In genomic region chr2:169676850-169677249, GRCh38 we compare ENCODE assay signal across 23 cellular contexts. TPM values are rescaled to one million over a fixed set of nuclear protein-coding genes. Genes with fewer than 3 reads are reported as not detected.
DNase-seq lines count a peak whose midpoint lies in the region; ATAC-seq, FAIRE-seq and TF ChIP-seq lines count a peak whose summit lies in the region.
"Had no signal": no experiment of that assay in that cellular context is flagged by ENCODE, and none has a peak within 500 bp of the region (broad histone marks: within the 10 kb centered on the region; RNA-seq: fewer than 3 reads in every experiment).

No MANE protein-coding gene starts in this region.

- CTCF ChIA-PET in K562 (lab: Yijun Ruan, JAX; ENCODE audit: low intra/inter-chr PET ratio): no interaction called here

- POLR2A ChIA-PET in K562 (lab: Yijun Ruan, JAX): interaction anchor here (0.8 to 1.1 kb wide), 2 partner anchors 9 to 14 kb away, joined by 3 to 8 read pairs; no protein-coding TSS in a partner anchor

- intact Hi-C loops in K562 (cut with micrococcal nuclease): no loop called here

- H3K9me2 ChIP-seq in GM23338 (ENCODE audit: insufficient read depth): no peaks in the 10 kb centered on the region
- no peaks in the 10 kb centered on the region for H3K9me2 ChIP-seq in Loucy (replicated peaks; ENCODE audit: low read depth, low read length)

- no peak for TF ChIP-seq CTCF in GM23338 (conservative IDR thresholded peaks at IDR 0.05; ENCODE audit: low read depth in 2 of 2)
- TF ChIP-seq CTCF in Loucy (conservative IDR thresholded peaks at IDR 0.05; ENCODE audit: low read length): no peak
- no peak for TF ChIP-seq CTCF in K562 (IDR thresholded peaks at IDR 0.05 in 2 of 3, conservative IDR thresholded peaks at IDR 0.05 in 1 of 3; ENCODE audit: insufficient read depth in 2 of 3, low read depth in 1 of 3, low read length in 3 of 3)
- no peak for TF ChIP-seq CTCF in neural progenitor cell (IDR thresholded peaks at IDR 0.05)
- TF ChIP-seq CTCF in brain microvascular endothelial cell (IDR thresholded peaks at IDR 0.05; ENCODE audit: low read depth, low read length, missing control alignments): no peak

- BruUV-seq in K562 (replicated peaks; lab: Mats Ljungman, UMichigan): no TSS peak

- H3K9ac ChIP-seq in Loucy (ENCODE audit: low read depth, low read length, poor library complexity, severe bottlenecking) (no peak overlapping the region), K562 (ENCODE audit: insufficient read depth in 1 of 2, low read depth in 2 of 2, low read length in 2 of 2) (no peak overlapping the region), neural progenitor cell (no peak overlapping the region)

- H3K4me3 ChIP-seq in GM23338: no peak overlapping the region
- H3K4me3 ChIP-seq in Loucy (ENCODE audit: low read length, poor library complexity, severe bottlenecking): no peak overlapping the region
- H3K4me3 ChIP-seq in K562: no peak overlapping the region
- no peak overlapping the region for H3K4me3 ChIP-seq in neural progenitor cell
- H3K4me3 ChIP-seq in brain microvascular endothelial cell (ENCODE audit: low read depth, low read length): no peak overlapping the region
- H3K4me3 ChIP-seq: A549 had no signal

- H3K9me3 ChIP-seq in Loucy (ENCODE audit: insufficient read depth, low read depth, low read length): no peaks in the 10 kb centered on the region
- no peaks in the 10 kb centered on the region for H3K9me3 ChIP-seq in K562 (replicated peaks; ENCODE audit: control insufficient read depth, insufficient read depth, low read depth, low read length)
- H3K9me3 ChIP-seq in neural progenitor cell (ENCODE audit: low read depth): peaks cover 5% of the 10 kb centered on the region
- H3K9me3 ChIP-seq: A549 had no signal

- H3K27me3 ChIP-seq in GM23338 (ENCODE audit: insufficient read depth) (no peaks in the 10 kb centered on the region), Loucy (ENCODE audit: insufficient read depth, low read length, poor library complexity, severe bottlenecking) (no peaks in the 10 kb centered on the region), K562 (ENCODE audit: control insufficient read depth in 2 of 2, insufficient read depth in 2 of 2, low read length in 2 of 2) (no peaks in the 10 kb centered on the region), neural progenitor cell (no peaks in the 10 kb centered on the region), brain microvascular endothelial cell (replicated peaks) (no peaks in the 10 kb centered on the region)

- in situ Hi-C loops in K562 (cut with MboI) (no loop called here), brain microvascular endothelial cell (cut with HindIII; ENCODE audit: low pct_ligation_motif_present, low sequenced_read_pairs) (no loop called here)

- ATAC-seq in GM23338: peak; percentile 68
- no peak; the same call in 1 of the 3 replicates for ATAC-seq in K562
- ATAC-seq: A549, HCT116 had no signal

- no peaks in the 10 kb centered on the region for H3K27me3 Mint-ChIP-seq in GM23338 (ENCODE audit: insufficient read depth, low read depth, poor library complexity)
- H3K27me3 Mint-ChIP-seq in neural progenitor cell (ENCODE audit: insufficient read depth, low read depth): no peaks in the 10 kb centered on the region

- FAIRE-seq in K562 (lab: Jason Lieb, UNC): peak; percentile 19
- FAIRE-seq: A549, GM12891 had no signal

- H3K27ac Mint-ChIP-seq in GM23338: no peak overlapping the region; the same call in 1 of the 2 replicates
- peak overlapping the region; percentile 40 for H3K27ac Mint-ChIP-seq in neural progenitor cell
- H3K27ac Mint-ChIP-seq: CD4-positive, alpha-beta memory T cell had no signal

- H2AFZ ChIP-seq in GM23338 (peak overlapping the region; percentile 7; the same call in 1 of the 2 replicates), Loucy (ENCODE audit: low read length) (0 out of 2 replicates have a peak overlapping the region, but pooled peaks have one; percentile 20), K562 (ENCODE audit: low read depth, low read length) (0 out of 2 replicates have a peak overlapping the region, but pooled peaks have one; percentile 25), neural progenitor cell (replicated peaks) (peak overlapping the region; percentile 38)

- H4K20me1 ChIP-seq in GM23338 (replicated peaks; ENCODE audit: insufficient read depth) (no peaks in the 10 kb centered on the region), Loucy (ENCODE audit: insufficient read depth, low read length, poor library complexity, severe bottlenecking) (no peaks in the 10 kb centered on the region), K562 (replicated peaks; ENCODE audit: control insufficient read depth, insufficient read depth, low read length) (no peaks in the 10 kb centered on the region), neural progenitor cell (ENCODE audit: low read depth) (no peaks in the 10 kb centered on the region)

- H3F3A ChIP-seq in GM23338 (replicated peaks; ENCODE audit: low read depth) (no peaks in the 10 kb centered on the region), Loucy (ENCODE audit: low read depth) (no peaks in the 10 kb centered on the region), neural progenitor cell (ENCODE audit: low read depth) (peaks cover 8% of the 10 kb centered on the region)

- H3K36me3 ChIP-seq in GM23338 (ENCODE audit: insufficient read depth): no peaks in the 10 kb centered on the region
- no peaks in the 10 kb centered on the region for H3K36me3 ChIP-seq in Loucy (ENCODE audit: insufficient read depth, low read length)
- no peaks in the 10 kb centered on the region for H3K36me3 ChIP-seq in K562 (ENCODE audit: control insufficient read depth, insufficient read depth, low read length)
- H3K36me3 ChIP-seq in neural progenitor cell: no peaks in the 10 kb centered on the region
- H3K36me3 ChIP-seq in brain microvascular endothelial cell (replicated peaks): no peaks in the 10 kb centered on the region

- H3K9me3 Mint-ChIP-seq in GM23338 (no peaks in the 10 kb centered on the region), neural progenitor cell (peaks cover 2% of the 10 kb centered on the region)

- no peak for DNase-seq in GM23338 (ENCODE audit: low spot score)
- DNase-seq in K562 (ENCODE audit: extremely low read depth in 1 of 4, low spot score in 3 of 4): no peak
- DNase-seq in neural progenitor cell (ENCODE audit: low spot score): peak; percentile 29
- no peak for DNase-seq in nucleus accumbens (lab: John Stamatoyannopoulos, UW)
- no peak for DNase-seq in ureter (ENCODE audit: low spot score)
- no peak for DNase-seq in brain microvascular endothelial cell
- DNase-seq: 8988T; ACHN; C1 segment of cervical spinal cord; Calu3; CD4-positive, alpha-beta memory T cell; COR-L47; DMS53; DMS79 treated with DMSO at 0.1 percent for 48 hours; GF-D8; H9 had no signal

- H3K4me2 ChIP-seq in GM23338 (no peak overlapping the region), Loucy (ENCODE audit: low read depth, low read length, poor library complexity, severe bottlenecking) (no peak overlapping the region), K562 (ENCODE audit: insufficient read depth, low read length) (no peak overlapping the region), neural progenitor cell (peak overlapping the region; percentile 51)
- H3K4me2 ChIP-seq: A549 had no signal

- 62% methylated on average over 6 of the region's 6 CpGs for WGBS in K562 (ENCODE audit: insufficient coverage, low coverage, missing lambda C conversion rate)

- H3K79me2 ChIP-seq in GM23338 (replicated peaks; ENCODE audit: insufficient read depth) (no peaks in the 10 kb centered on the region), Loucy (ENCODE audit: insufficient read depth, low read length) (no peaks in the 10 kb centered on the region), K562 (ENCODE audit: control insufficient read depth, insufficient read depth, low read length) (no peaks in the 10 kb centered on the region), neural progenitor cell (ENCODE audit: low read depth) (no peaks in the 10 kb centered on the region)

- no peak for TF ChIP-seq EP300 in K562 (IDR thresholded peaks at IDR 0.05; ENCODE audit: low read length)

- TF ChIP-seq POLR2A in K562 (conservative IDR thresholded peaks at IDR 0.05): no peak

- peak overlapping the region; percentile 5; the same call in 1 of the 2 replicates for H3K27ac ChIP-seq in GM23338 (ENCODE audit: low read depth)
- no peak overlapping the region for H3K27ac ChIP-seq in K562 (ENCODE audit: extremely low read depth, low read depth, low read length)
- H3K27ac ChIP-seq in neural progenitor cell: peak overlapping the region; percentile 9
- no peak overlapping the region for H3K27ac ChIP-seq in brain microvascular endothelial cell
- H3K27ac ChIP-seq: A549 had no signal

- peaks cover 20% of the 10 kb centered on the region for H3K4me1 Mint-ChIP-seq in GM23338
- H3K4me1 Mint-ChIP-seq in neural progenitor cell: peaks cover 9% of the 10 kb centered on the region
- H3K4me1 Mint-ChIP-seq: CD4-positive, alpha-beta memory T cell had no signal

- peaks cover 2% of the 10 kb centered on the region; the same call in 1 of the 3 replicates for H3K36me3 Mint-ChIP-seq in GM23338 (ENCODE audit: low read depth)
- peaks cover 15% of the 10 kb centered on the region for H3K36me3 Mint-ChIP-seq in neural progenitor cell
- H3K36me3 Mint-ChIP-seq: CD4-positive, alpha-beta memory T cell had no signal

- no peak for TF ChIP-seq RAD21 in K562 (CRISPR knock-in tag; conservative IDR thresholded peaks at IDR 0.05 in 1 of 2, IDR thresholded peaks at IDR 0.05 in 1 of 2)

- H3K4me1 ChIP-seq in GM23338 (ENCODE audit: insufficient read depth): peaks cover 17% of the 10 kb centered on the region
- no peaks in the 10 kb centered on the region for H3K4me1 ChIP-seq in Loucy (ENCODE audit: insufficient read depth, low read length, poor library complexity, severe bottlenecking)
- H3K4me1 ChIP-seq in K562 (replicated peaks in 1 of 2; ENCODE audit: control insufficient read depth in 2 of 2, insufficient read depth in 2 of 2, low read length in 2 of 2): no peaks in the 10 kb centered on the region
- peaks cover 9% of the 10 kb centered on the region for H3K4me1 ChIP-seq in neural progenitor cell
- H3K4me1 ChIP-seq: A549 had no signal

- no peaks in the 10 kb centered on the region for H3K9me1 ChIP-seq in K562 (ENCODE audit: control insufficient read depth, insufficient read depth, low read length)

- H3K4me3 Mint-ChIP-seq in GM23338 (no peak overlapping the region), neural progenitor cell (no peak overlapping the region)
- H3K4me3 Mint-ChIP-seq: CD4-positive, alpha-beta memory T cell; H9 had no signal

RNA-seq across cellular contexts. Expression of gene CFAP210, which starts 17.4 kb away (rescaled TPM):
- 0.08 TPM in 1 of 2 replicates, not detected in the other for total RNA-seq in GM23338 (2014; rRNA removed; shearing (Covaris generic))
- polyA plus RNA-seq in GM23338 (2016; fragmentation: Nextera tagmentation; extraction: Ambion mirVana) (2.9 and 3.7 TPM in 2 replicates), K562 (2011; rRNA removed) (0.49 and 0.75 TPM in 2 replicates), K562 (2014; fragmentation: Illumina TruSeq; extraction: Trizol) (2.4 and 2.5 TPM in 2 replicates), K562 (2014; fragmentation: Nextera tagmentation; extraction: Ambion mirVana) (1 to 10 TPM; 1.2 to 1.3 TPM), K562 (2014; rRNA removed) (1.7 and 1.8 TPM in 2 replicates)
- 1.6 TPM in 1 of 2 replicates, not detected in the other for total RNA-seq in K562 (2011; cell fraction: chromatin; rRNA removed; ENCODE audit: low replicate concordance)
- total RNA-seq in K562 (2011; cell fraction: nucleolus; rRNA removed): 0.26 TPM in 1 of 2 replicates, not detected in the other
- total RNA-seq in K562 (2011; cell fraction: nucleoplasm; rRNA removed): 0.38 TPM in 1 of 2 replicates, not detected in the other
- total RNA-seq in K562 (2014; rRNA removed) (1.1 and 1.2 TPM in 2 replicates), K562 (2014; rRNA removed; fragmentation: Illumina TruSeq; extraction: Trizol) (1.9 and 2.6 TPM in 2 replicates), K562 (2015; rRNA removed; fragmentation: Illumina TruSeq; extraction: Trizol) (3.6 and 3.8 TPM in 2 replicates), K562 (2021) (0.63 and 1.00 TPM in 2 replicates), neural progenitor cell (ENCODE audit: low replicate concordance) (1.2 and 2.5 TPM in 2 replicates), ureter (0.49 TPM)
- polyA plus RNA-seq in K562 (2011; cell fraction: cytosol; rRNA removed): 0.03 and 0.07 TPM in 2 replicates
- polyA plus RNA-seq in K562 (2011; cell fraction: nucleus; rRNA removed): 0.18 and 0.25 TPM in 2 replicates
- 2.9 and 3.1 TPM in 2 replicates for polyA plus RNA-seq in K562 (2012)
- 0.21 and 0.33 TPM in 2 replicates for polyA minus RNA-seq in K562 (2011; rRNA and poly(A)+ RNA removed)
- polyA minus RNA-seq in K562 (2011; cell fraction: cytosol; rRNA and poly(A)+ RNA removed): 0.38 TPM in 1 of 2 replicates, not detected in the other
- 0.22 and 0.54 TPM in 2 replicates for polyA minus RNA-seq in K562 (2011; cell fraction: nucleus; rRNA and poly(A)+ RNA removed)
- total RNA-seq: Calu3; CD4-positive, alpha-beta memory T cell; Daoy; H4 had no signal
- polyA plus RNA-seq: BJ; CD4-positive, alpha-beta memory T cell had no signal

RNA-seq across cellular contexts. Expression of gene PHOSPHO2, which starts 17.4 kb away (rescaled TPM):
- 8.3 and 12.2 TPM in 2 replicates for total RNA-seq in GM23338 (2014; rRNA removed; shearing (Covaris generic))
- polyA plus RNA-seq in GM23338 (2016; fragmentation: Nextera tagmentation; extraction: Ambion mirVana) (6.6 and 8.7 TPM in 2 replicates), K562 (2011; rRNA removed) (8.4 and 12.5 TPM in 2 replicates), K562 (2014; fragmentation: Illumina TruSeq; extraction: Trizol) (9.1 and 9.4 TPM in 2 replicates), K562 (2014; fragmentation: Nextera tagmentation; extraction: Ambion mirVana) (1 to 10 TPM; 7.8 to 8.9 TPM), K562 (2014; rRNA removed) (14.0 and 19.1 TPM in 2 replicates)
- 7.5 and 29.2 TPM in 2 replicates for total RNA-seq in K562 (2011; cell fraction: chromatin; rRNA removed; ENCODE audit: low replicate concordance)
- total RNA-seq in K562 (2011; cell fraction: nucleolus; rRNA removed): 6.0 and 7.8 TPM in 2 replicates
- total RNA-seq in K562 (2011; cell fraction: nucleoplasm; rRNA removed): 18.7 and 26.0 TPM in 2 replicates
- total RNA-seq in K562 (2014; rRNA removed) (10.0 and 13.4 TPM in 2 replicates), K562 (2014; rRNA removed; fragmentation: Illumina TruSeq; extraction: Trizol) (12.3 and 12.6 TPM in 2 replicates), K562 (2015; rRNA removed; fragmentation: Illumina TruSeq; extraction: Trizol) (9.4 and 9.9 TPM in 2 replicates), K562 (2021) (10.2 and 11.7 TPM in 2 replicates), neural progenitor cell (ENCODE audit: low replicate concordance) (9.2 and 16.8 TPM in 2 replicates), ureter (14.7 TPM)
- polyA plus RNA-seq in K562 (2011; cell fraction: cytosol; rRNA removed): 1.9 and 3.1 TPM in 2 replicates
- 7.1 and 8.1 TPM in 2 replicates for polyA plus RNA-seq in K562 (2011; cell fraction: nucleus; rRNA removed)
- polyA plus RNA-seq in K562 (2012): 9.5 and 11.5 TPM in 2 replicates
- polyA minus RNA-seq in K562 (2011; rRNA and poly(A)+ RNA removed): 6.5 and 9.8 TPM in 2 replicates
- 2.8 and 9.3 TPM in 2 replicates for polyA minus RNA-seq in K562 (2011; cell fraction: cytosol; rRNA and poly(A)+ RNA removed)
- 13.3 and 20.1 TPM in 2 replicates for polyA minus RNA-seq in K562 (2011; cell fraction: nucleus; rRNA and poly(A)+ RNA removed)

RNA-seq across cellular contexts. Expression of gene KLHL23, which starts 56.8 kb away (rescaled TPM):
- total RNA-seq in GM23338 (2014; rRNA removed; shearing (Covaris generic)): 46.5 and 50.5 TPM in 2 replicates
- polyA plus RNA-seq in GM23338 (2016; fragmentation: Nextera tagmentation; extraction: Ambion mirVana) (36.9 and 37.5 TPM in 2 replicates), K562 (2011; rRNA removed) (53.7 and 58.0 TPM in 2 replicates), K562 (2014; fragmentation: Illumina TruSeq; extraction: Trizol) (27.4 and 29.6 TPM in 2 replicates), K562 (2014; fragmentation: Nextera tagmentation; extraction: Ambion mirVana) (1 to 10 TPM; 6.6 to 7.9 TPM), K562 (2014; rRNA removed) (21.6 and 22.4 TPM in 2 replicates)
- 48.2 and 81.1 TPM in 2 replicates for total RNA-seq in K562 (2011; cell fraction: chromatin; rRNA removed; ENCODE audit: low replicate concordance)
- total RNA-seq in K562 (2011; cell fraction: nucleolus; rRNA removed): 23.2 and 29.9 TPM in 2 replicates
- total RNA-seq in K562 (2011; cell fraction: nucleoplasm; rRNA removed): 45.4 and 74.0 TPM in 2 replicates
- total RNA-seq in K562 (2014; rRNA removed) (20.0 and 31.5 TPM in 2 replicates), K562 (2014; rRNA removed; fragmentation: Illumina TruSeq; extraction: Trizol) (41.5 and 46.8 TPM in 2 replicates), K562 (2015; rRNA removed; fragmentation: Illumina TruSeq; extraction: Trizol) (34.4 and 39.1 TPM in 2 replicates), K562 (2021) (22.9 and 25.7 TPM in 2 replicates), neural progenitor cell (ENCODE audit: low replicate concordance) (72.4 and 107 TPM in 2 replicates), ureter (12.4 TPM)
- polyA plus RNA-seq in K562 (2011; cell fraction: cytosol; rRNA removed): 10.1 and 20.2 TPM in 2 replicates
- polyA plus RNA-seq in K562 (2011; cell fraction: nucleus; rRNA removed): 20.6 and 22.8 TPM in 2 replicates
- polyA plus RNA-seq in K562 (2012): 15.8 and 18.5 TPM in 2 replicates
- 153 and 171 TPM in 2 replicates for polyA minus RNA-seq in K562 (2011; rRNA and poly(A)+ RNA removed)
- polyA minus RNA-seq in K562 (2011; cell fraction: cytosol; rRNA and poly(A)+ RNA removed): 39.2 and 49.7 TPM in 2 replicates
- polyA minus RNA-seq in K562 (2011; cell fraction: nucleus; rRNA and poly(A)+ RNA removed): 14.4 and 26.8 TPM in 2 replicates

Comparison
In these comparisons a context has a peak if more than half of its experiments do, and no peak if none do; other contexts are left out.
1. H3K27ac ChIP-seq: peak in GM23338 (single experiment) and neural progenitor cell (single experiment); none in K562 (single experiment) and brain microvascular endothelial cell (single experiment).
2. Peak in every context shown above with its lines, with median percentiles within 50 percentile points of each other: H2AFZ ChIP-seq.